1 cellular context compared by ENCODE assay signal in genomic region chr19:3557461-3558248, GRCh38.
A peak's percentile ranks its signal among the peaks of the same experiment; 100 is the strongest.
TF ChIP-seq lines count a peak whose summit lies in the region.

Gene MFSD12, minus strand, starts transcription at chr19:3557586. Its CDS starts 183 bp downstream, at chr19:3557403.

TF ChIP-seq in GM12878, 131 proteins besides CTCF, POLR2A, EP300 and RAD21 (continued from another document and continues in another):
- TF ChIP-seq, protein P1, sequence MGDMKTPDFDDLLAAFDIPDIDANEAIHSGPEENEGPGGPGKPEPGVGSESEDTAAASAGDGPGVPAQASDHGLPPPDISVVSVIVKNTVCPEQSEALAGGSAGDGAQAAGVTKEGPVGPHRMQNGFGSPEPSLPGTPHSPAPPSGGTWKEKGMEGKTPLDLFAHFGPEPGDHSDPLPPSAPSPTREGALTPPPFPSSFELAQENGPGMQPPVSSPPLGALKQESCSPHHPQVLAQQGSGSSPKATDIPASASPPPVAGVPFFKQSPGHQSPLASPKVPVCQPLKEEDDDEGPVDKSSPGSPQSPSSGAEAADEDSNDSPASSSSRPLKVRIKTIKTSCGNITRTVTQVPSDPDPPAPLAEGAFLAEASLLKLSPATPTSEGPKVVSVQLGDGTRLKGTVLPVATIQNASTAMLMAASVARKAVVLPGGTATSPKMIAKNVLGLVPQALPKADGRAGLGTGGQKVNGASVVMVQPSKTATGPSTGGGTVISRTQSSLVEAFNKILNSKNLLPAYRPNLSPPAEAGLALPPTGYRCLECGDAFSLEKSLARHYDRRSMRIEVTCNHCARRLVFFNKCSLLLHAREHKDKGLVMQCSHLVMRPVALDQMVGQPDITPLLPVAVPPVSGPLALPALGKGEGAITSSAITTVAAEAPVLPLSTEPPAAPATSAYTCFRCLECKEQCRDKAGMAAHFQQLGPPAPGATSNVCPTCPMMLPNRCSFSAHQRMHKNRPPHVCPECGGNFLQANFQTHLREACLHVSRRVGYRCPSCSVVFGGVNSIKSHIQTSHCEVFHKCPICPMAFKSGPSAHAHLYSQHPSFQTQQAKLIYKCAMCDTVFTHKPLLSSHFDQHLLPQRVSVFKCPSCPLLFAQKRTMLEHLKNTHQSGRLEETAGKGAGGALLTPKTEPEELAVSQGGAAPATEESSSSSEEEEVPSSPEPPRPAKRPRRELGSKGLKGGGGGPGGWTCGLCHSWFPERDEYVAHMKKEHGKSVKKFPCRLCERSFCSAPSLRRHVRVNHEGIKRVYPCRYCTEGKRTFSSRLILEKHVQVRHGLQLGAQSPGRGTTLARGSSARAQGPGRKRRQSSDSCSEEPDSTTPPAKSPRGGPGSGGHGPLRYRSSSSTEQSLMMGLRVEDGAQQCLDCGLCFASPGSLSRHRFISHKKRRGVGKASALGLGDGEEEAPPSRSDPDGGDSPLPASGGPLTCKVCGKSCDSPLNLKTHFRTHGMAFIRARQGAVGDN (IDR thresholded peaks at IDR 0.05): peak; percentile 84
- TF ChIP-seq MTA2 (IDR thresholded peaks at IDR 0.05; ENCODE audit: low read depth): peak; percentile 34; the same call in 1 of the 2 replicates
- no peak for TF ChIP-seq CBX3 (IDR thresholded peaks at IDR 0.05; ENCODE audit: borderline replicate concordance, low read depth)
- TF ChIP-seq ZNF274 (IDR thresholded peaks at IDR 0.05; ENCODE audit: insufficient read depth, insufficient read length): no peak
- TF ChIP-seq NBN (IDR thresholded peaks at IDR 0.05): 0 out of 2 replicates have a peak, but pooled peaks have one; percentile 36
- TF ChIP-seq SIN3A (IDR thresholded peaks at IDR 0.05; ENCODE audit: low read depth, low read length): 0 out of 2 replicates have a peak, but pooled peaks have one; percentile 41
- no peak for TF ChIP-seq ZNF592 (IDR thresholded peaks at IDR 0.05)
- TF ChIP-seq CEBPB (IDR thresholded peaks at IDR 0.05; ENCODE audit: borderline replicate concordance in 1 of 2, low read depth in 2 of 2, low read length in 2 of 2): no peak
- TF ChIP-seq MAX (IDR thresholded peaks at IDR 0.05; ENCODE audit: low read depth, low read length): peak; percentile 81; the same call in 1 of the 2 replicates
- no peak for TF ChIP-seq HDGF (IDR thresholded peaks at IDR 0.05)
- TF ChIP-seq SMARCA5 (IDR thresholded peaks at IDR 0.05): no peak
- TF ChIP-seq ZBTB40 (IDR thresholded peaks at IDR 0.05; ENCODE audit: borderline replicate concordance): no peak; the same call in 1 of the 2 replicates
- TF ChIP-seq BACH1 (IDR thresholded peaks at IDR 0.05; ENCODE audit: borderline replicate concordance): no peak
- peak; percentile 45; the same call in 1 of the 2 replicates for TF ChIP-seq DPF2 (IDR thresholded peaks at IDR 0.05)
- TF ChIP-seq POU2F2 (IDR thresholded peaks at IDR 0.05; ENCODE audit: borderline replicate concordance, low read depth, low read length): 0 out of 3 replicates have a peak, but pooled peaks have one; percentile 17
- TF ChIP-seq KLF5 (IDR thresholded peaks at IDR 0.05; ENCODE audit: partially characterized antibody): no peak
- no peak for TF ChIP-seq ZNF217 (IDR thresholded peaks at IDR 0.05)
- TF ChIP-seq IKZF2 (IDR thresholded peaks at IDR 0.05): no peak
- no peak for TF ChIP-seq IRF3 (IDR thresholded peaks at IDR 0.05)
- TF ChIP-seq, protein P2, sequence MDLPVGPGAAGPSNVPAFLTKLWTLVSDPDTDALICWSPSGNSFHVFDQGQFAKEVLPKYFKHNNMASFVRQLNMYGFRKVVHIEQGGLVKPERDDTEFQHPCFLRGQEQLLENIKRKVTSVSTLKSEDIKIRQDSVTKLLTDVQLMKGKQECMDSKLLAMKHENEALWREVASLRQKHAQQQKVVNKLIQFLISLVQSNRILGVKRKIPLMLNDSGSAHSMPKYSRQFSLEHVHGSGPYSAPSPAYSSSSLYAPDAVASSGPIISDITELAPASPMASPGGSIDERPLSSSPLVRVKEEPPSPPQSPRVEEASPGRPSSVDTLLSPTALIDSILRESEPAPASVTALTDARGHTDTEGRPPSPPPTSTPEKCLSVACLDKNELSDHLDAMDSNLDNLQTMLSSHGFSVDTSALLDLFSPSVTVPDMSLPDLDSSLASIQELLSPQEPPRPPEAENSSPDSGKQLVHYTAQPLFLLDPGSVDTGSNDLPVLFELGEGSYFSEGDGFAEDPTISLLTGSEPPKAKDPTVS (IDR thresholded peaks at IDR 0.05; ENCODE audit: low read depth, low read length): no peak
- peak; percentile 98 for TF ChIP-seq SP1 (IDR thresholded peaks at IDR 0.05; ENCODE audit: low read depth, low read length)
- TF ChIP-seq RB1 (IDR thresholded peaks at IDR 0.05; ENCODE audit: borderline replicate concordance): no peak
- TF ChIP-seq BCL3 (IDR thresholded peaks at IDR 0.05; ENCODE audit: borderline replicate concordance, insufficient read depth, low read depth, low read length, poor library complexity, severe bottlenecking): no peak
- peak; percentile 30 for TF ChIP-seq LARP7 (IDR thresholded peaks at IDR 0.05)
- TF ChIP-seq JUND (IDR thresholded peaks at IDR 0.05; ENCODE audit: low read depth, low read length): no peak
- peak; percentile 62; the same call in 1 of the 2 replicates for TF ChIP-seq TAF1 (IDR thresholded peaks at IDR 0.05; ENCODE audit: borderline replicate concordance, low read depth, low read length)
- no peak; the same call in 1 of the 2 replicates for TF ChIP-seq NR2F1 (conservative IDR thresholded peaks at IDR 0.05)
- no peak for TF ChIP-seq SREBF1 (IDR thresholded peaks at IDR 0.05; ENCODE audit: low read length)
- peak; percentile 45 for TF ChIP-seq USF2 (IDR thresholded peaks at IDR 0.05; ENCODE audit: borderline replicate concordance, low read depth, low read length)
- TF ChIP-seq, protein P3, sequence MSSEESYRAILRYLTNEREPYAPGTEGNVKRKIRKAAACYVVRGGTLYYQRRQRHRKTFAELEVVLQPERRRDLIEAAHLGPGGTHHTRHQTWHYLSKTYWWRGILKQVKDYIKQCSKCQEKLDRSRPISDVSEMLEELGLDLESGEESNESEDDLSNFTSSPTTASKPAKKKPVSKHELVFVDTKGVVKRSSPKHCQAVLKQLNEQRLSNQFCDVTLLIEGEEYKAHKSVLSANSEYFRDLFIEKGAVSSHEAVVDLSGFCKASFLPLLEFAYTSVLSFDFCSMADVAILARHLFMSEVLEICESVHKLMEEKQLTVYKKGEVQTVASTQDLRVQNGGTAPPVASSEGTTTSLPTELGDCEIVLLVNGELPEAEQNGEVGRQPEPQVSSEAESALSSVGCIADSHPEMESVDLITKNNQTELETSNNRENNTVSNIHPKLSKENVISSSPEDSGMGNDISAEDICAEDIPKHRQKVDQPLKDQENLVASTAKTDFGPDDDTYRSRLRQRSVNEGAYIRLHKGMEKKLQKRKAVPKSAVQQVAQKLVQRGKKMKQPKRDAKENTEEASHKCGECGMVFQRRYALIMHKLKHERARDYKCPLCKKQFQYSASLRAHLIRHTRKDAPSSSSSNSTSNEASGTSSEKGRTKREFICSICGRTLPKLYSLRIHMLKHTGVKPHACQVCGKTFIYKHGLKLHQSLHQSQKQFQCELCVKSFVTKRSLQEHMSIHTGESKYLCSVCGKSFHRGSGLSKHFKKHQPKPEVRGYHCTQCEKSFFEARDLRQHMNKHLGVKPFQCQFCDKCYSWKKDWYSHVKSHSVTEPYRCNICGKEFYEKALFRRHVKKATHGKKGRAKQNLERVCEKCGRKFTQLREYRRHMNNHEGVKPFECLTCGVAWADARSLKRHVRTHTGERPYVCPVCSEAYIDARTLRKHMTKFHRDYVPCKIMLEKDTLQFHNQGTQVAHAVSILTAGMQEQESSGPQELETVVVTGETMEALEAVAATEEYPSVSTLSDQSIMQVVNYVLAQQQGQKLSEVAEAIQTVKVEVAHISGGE (CRISPR knock-in tag; IDR thresholded peaks at IDR 0.05): no peak
- no peak for TF ChIP-seq SUPT20H (IDR thresholded peaks at IDR 0.05; ENCODE audit: borderline replicate concordance, control insufficient read depth, low read depth, low read length)
- no peak for TF ChIP-seq TCF7 (IDR thresholded peaks at IDR 0.05; ENCODE audit: borderline replicate concordance)
- 0 out of 2 replicates have a peak, but pooled peaks have one; percentile 51 for TF ChIP-seq RCOR1 (conservative IDR thresholded peaks at IDR 0.05; ENCODE audit: low read depth, low read length)
- TF ChIP-seq MEF2A (IDR thresholded peaks at IDR 0.05; ENCODE audit: insufficient read depth, low read depth, low read length): no peak
- no peak for TF ChIP-seq BMI1 (IDR thresholded peaks at IDR 0.05; ENCODE audit: borderline replicate concordance)
- TF ChIP-seq GATAD2B (conservative IDR thresholded peaks at IDR 0.05; ENCODE audit: low read depth): peak; percentile 53; the same call in 1 of the 2 replicates
- peak; percentile 45; the same call in 1 of the 2 replicates for TF ChIP-seq PAX5 (IDR thresholded peaks at IDR 0.05; ENCODE audit: borderline replicate concordance, low read depth, low read length)
